ENCODE assay signal across 8 cellular contexts in genomic region chr1:25695066-25695990, GRCh38.
DNase-seq lines count a peak whose midpoint lies in the region; ATAC-seq and TF ChIP-seq lines count a peak whose summit lies in the region.

No MANE protein-coding gene starts in this region.

- no peaks in the 10 kb centered on the region for H4K20me1 ChIP-seq in fibroblast of lung (ENCODE audit: control insufficient read depth, extremely low read depth, insufficient read depth, low read length)
- no peaks in the 10 kb centered on the region for H4K20me1 ChIP-seq in neural progenitor cell (ENCODE audit: low read depth)

- H3K27ac ChIP-seq in fibroblast of lung (ENCODE audit: insufficient read depth, low read length) (peak overlapping the region; percentile 84), neural progenitor cell (no peak overlapping the region)

- H3K9me3 ChIP-seq in fibroblast of lung (ENCODE audit: control insufficient read depth, insufficient read depth, low read depth, low read length) (no peaks in the 10 kb centered on the region), neural progenitor cell (ENCODE audit: low read depth) (no peaks in the 10 kb centered on the region)

- no peaks in the 10 kb centered on the region for H3K9me3 Mint-ChIP-seq in neural progenitor cell

- peak overlapping the region; percentile 49 for H3K4me2 ChIP-seq in fibroblast of lung (ENCODE audit: extremely low read depth, insufficient read depth, low read length)
- H3K4me2 ChIP-seq in neural progenitor cell = no peak overlapping the region

- H2AFZ ChIP-seq in fibroblast of lung (ENCODE audit: low read length) = no peak overlapping the region
- peak overlapping the region; percentile 41 for H2AFZ ChIP-seq in neural progenitor cell (replicated peaks)

- peak overlapping the region; percentile 85 for H3K27ac Mint-ChIP-seq in neural progenitor cell

- DNase-seq in ELR (ENCODE audit: low read depth) (peak; percentile 93), OCI-M1 (lab: John Stamatoyannopoulos, UW) (peak; percentile 39), fibroblast of lung (ENCODE audit: low read depth in 2 of 2) (peak; percentile 99 to 100), neural progenitor cell (ENCODE audit: low spot score) (peak; percentile 62), occipital lobe (lab: John Stamatoyannopoulos, UW) (no peak), HT-29 (ENCODE audit: low spot score) (no peak)

- H3K79me2 ChIP-seq in fibroblast of lung (ENCODE audit: control insufficient read depth, insufficient read depth, low read length) (no peaks in the 10 kb centered on the region), neural progenitor cell (ENCODE audit: low read depth) (no peaks in the 10 kb centered on the region)

- peaks cover 2% of the 10 kb centered on the region for H3K27me3 Mint-ChIP-seq in neural progenitor cell (ENCODE audit: insufficient read depth, low read depth)

- no peak overlapping the region for H3K4me3 Mint-ChIP-seq in neural progenitor cell

- H3K9ac ChIP-seq in fibroblast of lung (ENCODE audit: insufficient read depth, low read length) (peak overlapping the region; percentile 51), neural progenitor cell (no peak overlapping the region)

- H3K4me1 ChIP-seq in fibroblast of lung (ENCODE audit: control insufficient read depth, extremely low read depth, insufficient read depth, low read length) (peaks cover 32% of the 10 kb centered on the region), neural progenitor cell (peaks cover 33% of the 10 kb centered on the region)

- no peaks in the 10 kb centered on the region for H3K36me3 Mint-ChIP-seq in neural progenitor cell

- H3K36me3 ChIP-seq in fibroblast of lung (ENCODE audit: control insufficient read depth, insufficient read depth, low read length) (no peaks in the 10 kb centered on the region), neural progenitor cell (no peaks in the 10 kb centered on the region)

- TF ChIP-seq CTCF in fibroblast of lung (conservative IDR thresholded peaks at IDR 0.05 in 1 of 2, IDR thresholded peaks at IDR 0.05 in 1 of 2; ENCODE audit: low read depth in 1 of 2, low read length in 2 of 2) (peak; percentile 32 to 56), neural progenitor cell (IDR thresholded peaks at IDR 0.05) (peak; percentile 31)

- H3F3A ChIP-seq in neural progenitor cell (ENCODE audit: low read depth) = peaks cover 29% of the 10 kb centered on the region

- no peaks in the 10 kb centered on the region for H3K27me3 ChIP-seq in fibroblast of lung (ENCODE audit: control insufficient read depth, insufficient read depth, low read length)
- no peaks in the 10 kb centered on the region for H3K27me3 ChIP-seq in neural progenitor cell

- ATAC-seq in GM19397 (IDR thresholded peaks at IDR 0.05; ENCODE audit: unreplicated experiment) = no peak
- no peak for ATAC-seq in HG03108 (IDR thresholded peaks at IDR 0.05; ENCODE audit: unreplicated experiment)

- no peak overlapping the region for H3K4me3 ChIP-seq in fibroblast of lung (replicated peaks in 1 of 4; ENCODE audit: control extremely low read depth in 1 of 4, insufficient read depth in 1 of 4, low read depth in 3 of 4, low read length in 4 of 4)
- H3K4me3 ChIP-seq in neural progenitor cell = no peak overlapping the region

- peaks cover 62% of the 10 kb centered on the region for H3K4me1 Mint-ChIP-seq in neural progenitor cell

Comparison
In these comparisons a context has a peak if more than half of its experiments do, and no peak if none do; other contexts are left out.
1. DNase-seq: peak in ELR (single experiment), OCI-M1 (single experiment), fibroblast of lung (2 of 2) and neural progenitor cell (single experiment); none in occipital lobe (single experiment) and HT-29 (single experiment).